Comparison of ENCODE assay signal across 9 cellular contexts in genomic region chr12:9868271-9868815, GRCh38. TPM values are rescaled to one million over a fixed set of nuclear protein-coding genes. Genes with fewer than 3 reads are reported as not detected.
DNase-seq lines count a peak whose midpoint lies in the region; ATAC-seq and TF ChIP-seq lines count a peak whose summit lies in the region.
"Had no signal": no experiment of that assay in that cellular context is flagged by ENCODE, and none has a peak within 500 bp of the region (broad histone marks: within the 10 kb centered on the region; RNA-seq: fewer than 3 reads in every experiment).

No MANE protein-coding gene starts in this region.

- dilution Hi-C loops in IMR-90 (cut with HindIII; ENCODE audit: low sequenced_read_pairs, unreplicated experiment), result no loop called here

- no peak overlapping the region for H3K56ac ChIP-seq in IMR-90 (ENCODE audit: extremely low read depth, insufficient read depth, low read length)

- H3K23ac ChIP-seq in IMR-90 (ENCODE audit: low read depth, low read length), result no peak overlapping the region

- no peak for TF ChIP-seq RAD21 in IMR-90 (IDR thresholded peaks at IDR 0.05; ENCODE audit: low read length)

- POLR2A ChIA-PET in A673 (lab: Charles Lee; ENCODE audit: low non-redundant PET) (no interaction called here), IMR-90 (lab: Charles Lee; ENCODE audit: unreplicated experiment) (interaction anchor here (0.6 kb wide), 1 partner anchor 97 kb away, joined by 3 read pairs; no protein-coding TSS in a partner anchor)

- no peaks in the 10 kb centered on the region for H4K20me1 ChIP-seq in IMR-90 (ENCODE audit: insufficient read depth, low read length)

- peaks cover 6% of the 10 kb centered on the region for H3K36me3 Mint-ChIP-seq in activated naive CD8-positive, alpha-beta T cell treated with anti-CD3 and anti-CD28 coated beads, Interleukin-2, amount 50 U/mL, for 24 hours (ENCODE audit: low read depth)

- no peak overlapping the region for H2AK5ac ChIP-seq in IMR-90 (ENCODE audit: low read depth, low read length)

- no peaks in the 10 kb centered on the region for H3K27me3 Mint-ChIP-seq in activated naive CD8-positive, alpha-beta T cell treated with anti-CD3 and anti-CD28 coated beads, Interleukin-2, amount 50 U/mL, for 24 hours

- no peak overlapping the region for H3K14ac ChIP-seq in IMR-90 (replicated peaks; ENCODE audit: low read depth, low read length)

- H3K4me3 Mint-ChIP-seq in activated naive CD8-positive, alpha-beta T cell treated with anti-CD3 and anti-CD28 coated beads, Interleukin-2, amount 50 U/mL, for 24 hours, result peak overlapping the region; percentile 88

- H3K9me3 Mint-ChIP-seq in activated naive CD8-positive, alpha-beta T cell treated with anti-CD3 and anti-CD28 coated beads, Interleukin-2, amount 50 U/mL, for 24 hours, result no peaks in the 10 kb centered on the region

- no TSS peak for BruUV-seq in A673 (replicated peaks; lab: Mats Ljungman, UMichigan)
- no TSS peak for BruUV-seq in IMR-90 (replicated peaks; lab: Mats Ljungman, UMichigan)

- H3K36me3 ChIP-seq in A673 (ENCODE audit: insufficient read depth, low read length, poor library complexity, severe bottlenecking) (peaks cover 3% of the 10 kb centered on the region), IMR-90 (ENCODE audit: control insufficient read depth, insufficient read depth, low read length) (no peaks in the 10 kb centered on the region), mucosa of descending colon (ENCODE audit: low read depth) (no peaks in the 10 kb centered on the region)

- peaks cover 45% of the 10 kb centered on the region for H3K4me1 Mint-ChIP-seq in activated naive CD8-positive, alpha-beta T cell treated with anti-CD3 and anti-CD28 coated beads, Interleukin-2, amount 50 U/mL, for 24 hours

- no peak overlapping the region for H4K5ac ChIP-seq in IMR-90 (ENCODE audit: low read depth, low read length)

- no peak overlapping the region; the same call in 1 of the 2 replicates for H3K18ac ChIP-seq in IMR-90 (ENCODE audit: low read depth, low read length)

- H3K9me1 ChIP-seq in IMR-90 (ENCODE audit: insufficient read depth, low read length), result no peaks in the 10 kb centered on the region

- H3K27me3 ChIP-seq in A673 (replicated peaks; ENCODE audit: insufficient read depth, low read depth, low read length, poor library complexity), result no peaks in the 10 kb centered on the region
- no peaks in the 10 kb centered on the region for H3K27me3 ChIP-seq in IMR-90 (ENCODE audit: control insufficient read depth, insufficient read depth, low read length)

- H4K91ac ChIP-seq in IMR-90 (ENCODE audit: insufficient read depth, low read depth, low read length), result no peak overlapping the region

- DNase-seq in A673 (ENCODE audit: low spot score) (peak; percentile 59), IMR-90 (no peak), mucosa of descending colon (no peak), NCI-H1417 (lab: John Stamatoyannopoulos, UW) (no peak), HPDE6-E6E7 (ENCODE audit: extremely low spot score) (no peak), superior temporal gyrus (ENCODE audit: extremely low spot score) (no peak)
- no peak for DNase-seq in activated naive CD8-positive, alpha-beta T cell treated with anti-CD3 and anti-CD28 coated beads, Interleukin-2, amount 50 U/mL, for 24 hours
- DNase-seq: NCI-H2107 had no signal

- H3K79me1 ChIP-seq in IMR-90 (ENCODE audit: low read depth in 1 of 2, low read length in 2 of 2), result no peaks in the 10 kb centered on the region

- no CpG with 5 or more reads among the region's 11 CpGs for WGBS in IMR-90 (ENCODE audit: extremely low coverage in 2 of 2, insufficient read length in 1 of 2), 2 experiments

- H3K27ac ChIP-seq in A673 (ENCODE audit: low read depth, low read length, poor library complexity, severe bottlenecking) (peak overlapping the region; percentile 74), IMR-90 (ENCODE audit: insufficient read depth, low read length) (no peak overlapping the region)

- H2AFZ ChIP-seq in IMR-90 (replicated peaks; ENCODE audit: low read length, poor library complexity), result no peak overlapping the region

- no peak overlapping the region for H2BK20ac ChIP-seq in IMR-90 (ENCODE audit: low read depth, low read length)

- H2BK15ac ChIP-seq in IMR-90 (ENCODE audit: low read depth, low read length), result no peak overlapping the region

- no peak overlapping the region for H2BK120ac ChIP-seq in IMR-90 (ENCODE audit: low read depth, low read length)

- CTCF ChIA-PET in A673 (lab: Charles Lee), result no interaction called here
- CTCF ChIA-PET in IMR-90 (lab: Yijun Ruan, JAX), result no interaction called here

- H3K9me3 ChIP-seq in A673 (ENCODE audit: low read depth, low read length, poor library complexity, severe bottlenecking) (peaks cover 3% of the 10 kb centered on the region), IMR-90 (ENCODE audit: control insufficient read depth, insufficient read depth, low read length) (no peaks in the 10 kb centered on the region), mucosa of descending colon (no peaks in the 10 kb centered on the region)

- ATAC-seq in IMR-90 (ENCODE audit: low read depth) (no peak), mucosa of descending colon (no peak), GM21786 (IDR thresholded peaks at IDR 0.05; ENCODE audit: unreplicated experiment) (no peak)
- no peak for ATAC-seq in activated naive CD8-positive, alpha-beta T cell treated with anti-CD3 and anti-CD28 coated beads, Interleukin-2, amount 50 U/mL, for 24 hours

- peak overlapping the region; percentile 42; the same call in 1 of the 2 replicates for H3K4me2 ChIP-seq in IMR-90 (ENCODE audit: low read depth, low read length)

- TF ChIP-seq POLR2A in IMR-90 (IDR thresholded peaks at IDR 0.05; ENCODE audit: low read depth, low read length), result no peak

- intact Hi-C loops in A673 (cut with micrococcal nuclease; ENCODE audit: unreplicated experiment), result no loop called here
- intact Hi-C loops in IMR-90 (cut with micrococcal nuclease), result loop anchor here (5.0 kb wide), 1 partner anchor 344 kb away; the partner anchor contains the start of gene GABARAPL1
- intact Hi-C loops in mucosa of descending colon (cut with DNase I, micrococcal nuclease), result no loop called here

- H3K27ac Mint-ChIP-seq in activated naive CD8-positive, alpha-beta T cell treated with anti-CD3 and anti-CD28 coated beads, Interleukin-2, amount 50 U/mL, for 24 hours, result peak overlapping the region; percentile 95

- H3K4me3 ChIP-seq in A673 (ENCODE audit: low read depth, low read length, poor library complexity, severe bottlenecking) (peak overlapping the region; percentile 53), IMR-90 (ENCODE audit: insufficient read depth, low read depth, low read length) (no peak overlapping the region), mucosa of descending colon (peak overlapping the region; percentile 11)

- no peak overlapping the region for H2AK9ac ChIP-seq in IMR-90 (replicated peaks; ENCODE audit: low read depth, low read length, poor library complexity)

- H3K4me1 ChIP-seq in A673 (ENCODE audit: insufficient read depth, low read length, poor library complexity, severe bottlenecking) (peaks cover 4% of the 10 kb centered on the region), IMR-90 (ENCODE audit: control insufficient read depth, insufficient read depth, low read length) (peaks cover 2% of the 10 kb centered on the region; the same call in 1 of the 2 replicates), mucosa of descending colon (ENCODE audit: low read depth) (no peaks in the 10 kb centered on the region)

- TF ChIP-seq CTCF in A673 (conservative IDR thresholded peaks at IDR 0.05; ENCODE audit: low read depth, low read length), result no peak
- TF ChIP-seq CTCF in IMR-90 (conservative IDR thresholded peaks at IDR 0.05; ENCODE audit: low read depth, low read length), result no peak
- no peak for TF ChIP-seq CTCF in mucosa of descending colon (IDR thresholded peaks at IDR 0.05)

- in situ Hi-C loops in IMR-90 (cut with MboI; ENCODE audit: low sequenced_read_pairs), result no loop called here

- no peak overlapping the region for H3K9ac ChIP-seq in IMR-90 (ENCODE audit: low read depth, low read length)

- no peak overlapping the region for H3K4ac ChIP-seq in IMR-90 (ENCODE audit: low read depth, low read length)

- H2BK5ac ChIP-seq in IMR-90 (ENCODE audit: low read depth, low read length, poor library complexity, severe bottlenecking), result peak overlapping the region; percentile 40

- no peak overlapping the region; a peak in 1 of 4 replicates for H4K8ac ChIP-seq in IMR-90 (ENCODE audit: low read depth in 2 of 2, low read length in 2 of 2)

TF ChIP-seq in IMR-90, 13 proteins besides CTCF, POLR2A, EP300 and RAD21 (continues in another document):
- TF ChIP-seq RFX5 (IDR thresholded peaks at IDR 0.05; ENCODE audit: low read depth, low read length) (no peak), RCOR1 (IDR thresholded peaks at IDR 0.05; ENCODE audit: insufficient replicate concordance, low read length) (no peak), USF2 (IDR thresholded peaks at IDR 0.05; ENCODE audit: low read depth, low read length) (no peak), CHD1 (IDR thresholded peaks at IDR 0.05; ENCODE audit: low read depth, low read length) (no peak), FOS (IDR thresholded peaks at IDR 0.05; ENCODE audit: low read depth, low read length) (no peak), MXI1 (IDR thresholded peaks at IDR 0.05; ENCODE audit: borderline replicate concordance, low read depth, low read length) (no peak)

RNA-seq across cellular contexts. Expression of gene CLEC2B, which starts 0.8 kb away (rescaled TPM):
- 9.4 and 12.3 TPM in 2 replicates for total RNA-seq in A673 (2021)
- 0.18 and 0.56 TPM in 2 replicates for total RNA-seq in IMR-90 (2012; rRNA removed)
- polyA plus RNA-seq in IMR-90 (2012; rRNA removed), result 0.27 and 0.31 TPM in 2 replicates
- polyA plus RNA-seq in IMR-90 (2012; cell fraction: cytosol; rRNA removed), result not detected in 2 replicates
- 0.14 TPM in 1 of 2 replicates, not detected in the other for polyA plus RNA-seq in IMR-90 (2012; cell fraction: nucleus; rRNA removed; ENCODE audit: low replicate concordance)
- 1 to 10 TPM; 3.5 to 7.3 (median 6.5) TPM for total RNA-seq in mucosa of descending colon

RNA-seq across cellular contexts. Expression of gene KLRF2, which starts 12.9 kb away (rescaled TPM):
- not detected in 2 replicates for total RNA-seq in A673 (2021)
- not detected in 2 replicates for total RNA-seq in IMR-90 (2012; rRNA removed)
- not detected in 2 replicates for polyA plus RNA-seq in IMR-90 (2012; rRNA removed)
- not detected in 2 replicates for polyA plus RNA-seq in IMR-90 (2012; cell fraction: cytosol; rRNA removed)
- not detected in 2 replicates for polyA plus RNA-seq in IMR-90 (2012; cell fraction: nucleus; rRNA removed; ENCODE audit: low replicate concordance)
- under 1 TPM in 1 of 3 donors, not detected in 2; 0.43 TPM for total RNA-seq in mucosa of descending colon

RNA-seq across cellular contexts. Expression of gene KLRF1, which starts 41.1 kb away (rescaled TPM):
- total RNA-seq in A673 (2021), result not detected in 2 replicates
- total RNA-seq in IMR-90 (2012; rRNA removed), result not detected in 2 replicates
- polyA plus RNA-seq in IMR-90 (2012; rRNA removed), result not detected in 2 replicates
- polyA plus RNA-seq in IMR-90 (2012; cell fraction: cytosol; rRNA removed), result not detected in 2 replicates
- not detected in 2 replicates for polyA plus RNA-seq in IMR-90 (2012; cell fraction: nucleus; rRNA removed; ENCODE audit: low replicate concordance)
- total RNA-seq in mucosa of descending colon, result under 1 TPM; 0.55 to 0.73 (median 0.58) TPM
